Comparison of ENCODE assay signal across 9 cellular contexts in genomic region chr6:152356659-152357058, GRCh38.
DNase-seq lines count a peak whose midpoint lies in the region; ATAC-seq and TF ChIP-seq lines count a peak whose summit lies in the region.
"Had no signal": no experiment of that assay in that cellular context is flagged by ENCODE, and none has a peak within 500 bp of the region (broad histone marks: within the 10 kb centered on the region; RNA-seq: fewer than 3 reads in every experiment).

No MANE protein-coding gene starts in this region.

- no peaks in the 10 kb centered on the region for H3K9me3 Mint-ChIP-seq in activated naive CD8-positive, alpha-beta T cell treated with anti-CD3 and anti-CD28 coated beads, Interleukin-2, amount 10 ng/mL, durations not matched to agents 7 days and 5 days
- H3K9me3 Mint-ChIP-seq in activated naive CD8-positive, alpha-beta T cell treated with anti-CD3 and anti-CD28 coated beads for 36 hours: no peaks in the 10 kb centered on the region
- no peaks in the 10 kb centered on the region for H3K9me3 Mint-ChIP-seq in neural crest cell
- H3K9me3 Mint-ChIP-seq: central memory CD8-positive, alpha-beta T cell had no signal

- peak; percentile 47 for ATAC-seq in activated naive CD8-positive, alpha-beta T cell treated with anti-CD3 and anti-CD28 coated beads, Interleukin-2, amount 10 ng/mL, durations not matched to agents 7 days and 5 days (ENCODE audit: low read depth)

- POLR2A ChIA-PET in activated naive CD8-positive, alpha-beta T cell treated with anti-CD3 and anti-CD28 coated beads, Interleukin-2, amount 10 ng/mL, durations not matched to agents 7 days and 5 days (lab: Charles Lee): no interaction called here
- POLR2A ChIA-PET in HEK293T (lab: Yijun Ruan, JAX): no interaction called here

- DNase-seq in activated naive CD8-positive, alpha-beta T cell treated with anti-CD3 and anti-CD28 coated beads, Interleukin-2, amount 10 ng/mL, durations not matched to agents 7 days and 5 days: no peak
- DNase-seq in activated naive CD8-positive, alpha-beta T cell treated with anti-CD3 and anti-CD28 coated beads for 36 hours: no peak
- DNase-seq in HEK293T (ENCODE audit: extremely low spot score) (peak; percentile 52), NCI-H2196 (lab: John Stamatoyannopoulos, UW; ENCODE audit: unreplicated experiment) (peak; percentile 46), T47D (ENCODE audit: low read depth in 1 of 2, low spot score in 1 of 2) (peak; percentile 31 to 68), neural crest cell (ENCODE audit: low read depth, low spot score) (no peak), NCI-H2029 (lab: John Stamatoyannopoulos, UW) (no peak)
- no peak for DNase-seq in activated CD8-positive, alpha-beta memory T cell treated with anti-CD3 and anti-CD28 coated beads for 24 hours

- no peak overlapping the region for H3K4me3 Mint-ChIP-seq in activated naive CD8-positive, alpha-beta T cell treated with anti-CD3 and anti-CD28 coated beads, Interleukin-2, amount 10 ng/mL, durations not matched to agents 7 days and 5 days
- H3K4me3 Mint-ChIP-seq in activated naive CD8-positive, alpha-beta T cell treated with anti-CD3 and anti-CD28 coated beads for 36 hours: no peak overlapping the region
- H3K4me3 Mint-ChIP-seq in neural crest cell: no peak overlapping the region
- H3K4me3 Mint-ChIP-seq: central memory CD8-positive, alpha-beta T cell had no signal

- H3K4me1 Mint-ChIP-seq in activated naive CD8-positive, alpha-beta T cell treated with anti-CD3 and anti-CD28 coated beads, Interleukin-2, amount 10 ng/mL, durations not matched to agents 7 days and 5 days: peaks cover 4% of the 10 kb centered on the region
- peaks cover 2% of the 10 kb centered on the region for H3K4me1 Mint-ChIP-seq in activated naive CD8-positive, alpha-beta T cell treated with anti-CD3 and anti-CD28 coated beads for 36 hours
- no peaks in the 10 kb centered on the region for H3K4me1 Mint-ChIP-seq in neural crest cell
- H3K4me1 Mint-ChIP-seq: central memory CD8-positive, alpha-beta T cell had no signal

- H3K27ac Mint-ChIP-seq in activated naive CD8-positive, alpha-beta T cell treated with anti-CD3 and anti-CD28 coated beads, Interleukin-2, amount 10 ng/mL, durations not matched to agents 7 days and 5 days: no peak overlapping the region
- H3K27ac Mint-ChIP-seq in activated naive CD8-positive, alpha-beta T cell treated with anti-CD3 and anti-CD28 coated beads for 36 hours: no peak overlapping the region
- no peak overlapping the region for H3K27ac Mint-ChIP-seq in neural crest cell (ENCODE audit: unreplicated experiment)

- no peaks in the 10 kb centered on the region for H3K36me3 Mint-ChIP-seq in activated naive CD8-positive, alpha-beta T cell treated with anti-CD3 and anti-CD28 coated beads, Interleukin-2, amount 10 ng/mL, durations not matched to agents 7 days and 5 days
- H3K36me3 Mint-ChIP-seq in activated naive CD8-positive, alpha-beta T cell treated with anti-CD3 and anti-CD28 coated beads for 36 hours: no peaks in the 10 kb centered on the region
- H3K36me3 Mint-ChIP-seq in neural crest cell (ENCODE audit: low read depth): peaks cover 4% of the 10 kb centered on the region

- CTCF ChIA-PET in HEK293T (lab: Yijun Ruan, JAX): interaction anchor here (0.8 kb wide), 1 partner anchor 18 kb away, joined by 3 read pairs; no protein-coding TSS in a partner anchor

- in situ Hi-C loops in T47D (cut with HindIII; ENCODE audit: low pct_unique_long_range_greater_than_20kb, low sequenced_read_pairs): no loop called here

- peak; percentile 58 for TF ChIP-seq CTCF in neural crest cell (conservative IDR thresholded peaks at IDR 0.05)

- peaks cover 7% of the 10 kb centered on the region for H3K27me3 Mint-ChIP-seq in activated naive CD8-positive, alpha-beta T cell treated with anti-CD3 and anti-CD28 coated beads, Interleukin-2, amount 10 ng/mL, durations not matched to agents 7 days and 5 days
- H3K27me3 Mint-ChIP-seq in activated naive CD8-positive, alpha-beta T cell treated with anti-CD3 and anti-CD28 coated beads for 36 hours: no peaks in the 10 kb centered on the region
- H3K27me3 Mint-ChIP-seq in neural crest cell (ENCODE audit: low read depth): no peaks in the 10 kb centered on the region
- H3K27me3 Mint-ChIP-seq: central memory CD8-positive, alpha-beta T cell had no signal

TF ChIP-seq in HEK293T, 16 proteins besides CTCF, POLR2A, EP300 and RAD21:
- TF ChIP-seq ZNF384 (IDR thresholded peaks at IDR 0.05): no peak

Comparison
In these comparisons a context has a peak if more than half of its experiments do, and no peak if none do; other contexts are left out.
1. DNase-seq: peak in HEK293T (single experiment), NCI-H2196 (single experiment) and T47D (2 of 2); none in activated naive CD8-positive, alpha-beta T cell treated with anti-CD3 and anti-CD28 coated beads, Interleukin-2, amount 10 ng/mL, durations not matched to agents 7 days and 5 days (single experiment), activated naive CD8-positive, alpha-beta T cell treated with anti-CD3 and anti-CD28 coated beads for 36 hours (single experiment), neural crest cell (single experiment), activated CD8-positive, alpha-beta memory T cell treated with anti-CD3 and anti-CD28 coated beads for 24 hours (single experiment) and NCI-H2029 (single experiment).